In genomic region chr20:52104546-52105044, GRCh38 we compare ENCODE assay signal across 8 cellular contexts.
DNase-seq lines count a peak whose midpoint lies in the region; ATAC-seq lines count a peak whose summit lies in the region.

No MANE protein-coding gene starts in this region.

- no peaks in the 10 kb centered on the region for H3K9me3 ChIP-seq in adipocyte (ENCODE audit: control insufficient read depth, low read length)

- H3K4me3 Mint-ChIP-seq in stimulated activated naive CD8-positive, alpha-beta T cell treated with anti-CD3 and anti-CD28 coated beads, Interleukin-15, amount 100 ng/mL, for 72 hours: peak overlapping the region; percentile 78 to 85

- H3K4me1 ChIP-seq in adipocyte (ENCODE audit: control insufficient read depth, insufficient read depth, low read length): peaks cover 18% of the 10 kb centered on the region

- H3K4me1 Mint-ChIP-seq in stimulated activated naive CD8-positive, alpha-beta T cell treated with anti-CD3 and anti-CD28 coated beads, Interleukin-15, amount 100 ng/mL, for 72 hours: peaks cover 23% of the 10 kb centered on the region

- peak; percentile 24 for ATAC-seq in stimulated activated naive CD8-positive, alpha-beta T cell treated with anti-CD3 and anti-CD28 coated beads, Interleukin-15, amount 100 ng/mL, for 72 hours
- no peak for ATAC-seq in GM21529 (IDR thresholded peaks at IDR 0.05; ENCODE audit: unreplicated experiment)
- ATAC-seq in GM21786 (IDR thresholded peaks at IDR 0.05; ENCODE audit: unreplicated experiment): no peak

- H3K27me3 Mint-ChIP-seq in stimulated activated naive CD8-positive, alpha-beta T cell treated with anti-CD3 and anti-CD28 coated beads, Interleukin-15, amount 100 ng/mL, for 72 hours: peaks cover 45% of the 10 kb centered on the region

- H3K27me3 ChIP-seq in adipocyte (replicated peaks; ENCODE audit: control insufficient read depth, insufficient read depth, low read length): peaks cover 33% of the 10 kb centered on the region

- DNase-seq in NCI-H2227 (lab: John Stamatoyannopoulos, UW; ENCODE audit: unreplicated experiment) (peak; percentile 51), NCI-H2227 treated with DMSO at 0.1 percent for 48 hours (lab: John Stamatoyannopoulos, UW) (no peak), adipocyte (ENCODE audit: low read depth) (peak; percentile 48), iPS-NIHi11 (ENCODE audit: low spot score) (peak; percentile 63), caudate nucleus (lab: John Stamatoyannopoulos, UW) (no peak)
- DNase-seq in stimulated activated naive CD8-positive, alpha-beta T cell treated with anti-CD3 and anti-CD28 coated beads, Interleukin-15, amount 100 ng/mL, for 72 hours: peak; percentile 14

- no peak overlapping the region for H3K9ac ChIP-seq in adipocyte (ENCODE audit: low read length)

- no peaks in the 10 kb centered on the region for H3K9me3 Mint-ChIP-seq in stimulated activated naive CD8-positive, alpha-beta T cell treated with anti-CD3 and anti-CD28 coated beads, Interleukin-15, amount 100 ng/mL, for 72 hours

- H3K4me3 ChIP-seq in adipocyte (ENCODE audit: low read length): peak overlapping the region; percentile 70

- H3K27ac ChIP-seq in caudate nucleus (ENCODE audit: low read depth, low read length): no peak overlapping the region

- H3K27ac Mint-ChIP-seq in stimulated activated naive CD8-positive, alpha-beta T cell treated with anti-CD3 and anti-CD28 coated beads, Interleukin-15, amount 100 ng/mL, for 72 hours: peak overlapping the region; percentile 63 to 90

- H3K36me3 ChIP-seq in adipocyte (ENCODE audit: control insufficient read depth, insufficient read depth, low read length, severe bottlenecking): no peaks in the 10 kb centered on the region

Comparison
In these comparisons a context has a peak if more than half of its experiments do, and no peak if none do; other contexts are left out.
1. DNase-seq: peak in NCI-H2227 (single experiment), adipocyte (single experiment), iPS-NIHi11 (single experiment) and stimulated activated naive CD8-positive, alpha-beta T cell treated with anti-CD3 and anti-CD28 coated beads, Interleukin-15, amount 100 ng/mL, for 72 hours (2 of 2); none in NCI-H2227 treated with DMSO at 0.1 percent for 48 hours (single experiment) and caudate nucleus (0 of 61).